29 cellular contexts compared by ENCODE assay signal in the genomic region with DNA sequence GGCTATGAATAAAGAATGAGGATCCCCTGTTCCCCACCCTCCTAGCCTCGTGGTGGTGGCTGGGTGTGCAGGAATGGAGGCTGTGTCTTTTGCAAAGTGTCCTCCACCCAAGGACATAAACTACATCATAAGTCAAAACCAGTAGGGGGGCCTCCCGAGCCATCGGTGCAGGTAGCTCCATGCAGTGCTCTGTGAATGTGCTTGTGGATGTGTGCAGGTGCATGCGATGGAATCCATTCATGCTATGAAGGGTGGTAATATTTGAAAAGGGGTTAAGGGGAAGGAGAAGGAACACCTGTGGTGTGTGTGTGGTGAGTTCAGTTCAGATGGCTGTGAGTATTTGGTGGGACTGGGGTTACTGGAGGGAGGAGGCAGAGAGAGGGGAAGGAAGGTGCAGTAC.
A peak's percentile ranks its signal among the peaks of the same experiment; 100 is the strongest.
DNase-seq lines count a peak whose midpoint lies in the region; ATAC-seq and TF ChIP-seq lines count a peak whose summit lies in the region.
"Had no signal": no experiment of that assay in that cellular context is flagged by ENCODE, and none has a peak within 500 bp of the region (broad histone marks: within the 10 kb centered on the region; RNA-seq: fewer than 3 reads in every experiment).

No MANE protein-coding gene starts in this region.

- H3K9me3 ChIP-seq in neural progenitor cell (ENCODE audit: low read depth) = no peaks in the 10 kb centered on the region
- H3K9me3 ChIP-seq: adrenal gland, prostate gland, SJCRH30 had no signal

- intact Hi-C loops in activated naive CD4-positive, alpha-beta T cell treated with anti-CD3 and anti-CD28 coated beads for 36 hours (cut with micrococcal nuclease) = no loop called here
- intact Hi-C loops in Calu3 (cut with micrococcal nuclease; ENCODE audit: unreplicated experiment) = no loop called here

- no peaks in the 10 kb centered on the region for H3K79me2 ChIP-seq in neural progenitor cell (ENCODE audit: low read depth)

- H4K20me1 ChIP-seq in neural progenitor cell (ENCODE audit: low read depth) = no peaks in the 10 kb centered on the region

- peaks cover 15% of the 10 kb centered on the region for H3K9me3 Mint-ChIP-seq in activated naive CD4-positive, alpha-beta T cell treated with anti-CD3 and anti-CD28 coated beads for 36 hours
- H3K9me3 Mint-ChIP-seq in activated T-helper 17 cell treated with anti-CD3 and anti-CD28 coated beads, Interleukin-2, amount 50 U/mL, for 72 hours = peaks cover 10% of the 10 kb centered on the region
- H3K9me3 Mint-ChIP-seq in neural progenitor cell = peaks cover 35% of the 10 kb centered on the region
- no peaks in the 10 kb centered on the region for H3K9me3 Mint-ChIP-seq in Calu3 (ENCODE audit: low read depth, unreplicated experiment)

- H3K27ac Mint-ChIP-seq in activated naive CD4-positive, alpha-beta T cell treated with anti-CD3 and anti-CD28 coated beads for 36 hours = no peak overlapping the region
- H3K27ac Mint-ChIP-seq in activated T-helper 17 cell treated with anti-CD3 and anti-CD28 coated beads, Interleukin-2, amount 50 U/mL, for 72 hours = peak overlapping the region; percentile 9
- peak overlapping the region; percentile 40 for H3K27ac Mint-ChIP-seq in neural progenitor cell
- H3K27ac Mint-ChIP-seq in Calu3 (ENCODE audit: unreplicated experiment) = no peak overlapping the region
- H3K27ac Mint-ChIP-seq: dendritic cell treated with granulocyte-macrophage colony-stimulating factor and Interleukin-4, amounts not matched to agents 40 ng/mL and 50 ng/mL, for 4 days had no signal

- no peaks in the 10 kb centered on the region for H3K4me1 ChIP-seq in neural progenitor cell
- H3K4me1 ChIP-seq: adrenal gland, esophagus muscularis mucosa, foreskin keratinocyte, heart left ventricle, prostate gland, sigmoid colon, SJCRH30, transverse colon had no signal

- TF ChIP-seq CTCF in neural progenitor cell (IDR thresholded peaks at IDR 0.05) (no peak), Calu3 (IDR thresholded peaks at IDR 0.05; ENCODE audit: unreplicated experiment) (no peak)

- no peak overlapping the region for H3K27ac ChIP-seq in neural progenitor cell
- H3K27ac ChIP-seq: adrenal gland, esophagus muscularis mucosa, foreskin keratinocyte, heart left ventricle, prostate gland, sigmoid colon, SJCRH30, transverse colon, VCaP had no signal

- no peaks in the 10 kb centered on the region for H3K27me3 Mint-ChIP-seq in activated naive CD4-positive, alpha-beta T cell treated with anti-CD3 and anti-CD28 coated beads for 36 hours (ENCODE audit: low read depth)
- no peaks in the 10 kb centered on the region for H3K27me3 Mint-ChIP-seq in activated T-helper 17 cell treated with anti-CD3 and anti-CD28 coated beads, Interleukin-2, amount 50 U/mL, for 72 hours
- H3K27me3 Mint-ChIP-seq in neural progenitor cell (ENCODE audit: insufficient read depth, low read depth) = peaks cover 8% of the 10 kb centered on the region
- no peaks in the 10 kb centered on the region for H3K27me3 Mint-ChIP-seq in Calu3 (ENCODE audit: unreplicated experiment)

- no peak overlapping the region for H3K4me2 ChIP-seq in neural progenitor cell

- no TSS peak for BruUV-seq in Calu3 (replicated peaks; lab: Mats Ljungman, UMichigan)

- H3K4me3 Mint-ChIP-seq in activated naive CD4-positive, alpha-beta T cell treated with anti-CD3 and anti-CD28 coated beads for 36 hours = no peak overlapping the region
- no peak overlapping the region for H3K4me3 Mint-ChIP-seq in activated T-helper 17 cell treated with anti-CD3 and anti-CD28 coated beads, Interleukin-2, amount 50 U/mL, for 72 hours
- no peak overlapping the region for H3K4me3 Mint-ChIP-seq in neural progenitor cell
- H3K4me3 Mint-ChIP-seq in Calu3 (ENCODE audit: low read depth, unreplicated experiment) = no peak overlapping the region
- H3K4me3 Mint-ChIP-seq: dendritic cell treated with granulocyte-macrophage colony-stimulating factor and Interleukin-4, amounts not matched to agents 40 ng/mL and 50 ng/mL, for 4 days had no signal

- H3K36me3 ChIP-seq in neural progenitor cell = no peaks in the 10 kb centered on the region
- H3K36me3 ChIP-seq: adrenal gland, esophagus muscularis mucosa, heart left ventricle, prostate gland, sigmoid colon, SJCRH30, transverse colon had no signal

- H3K4me1 Mint-ChIP-seq in activated naive CD4-positive, alpha-beta T cell treated with anti-CD3 and anti-CD28 coated beads for 36 hours (ENCODE audit: low read depth) = peaks cover 28% of the 10 kb centered on the region
- peaks cover 18% of the 10 kb centered on the region for H3K4me1 Mint-ChIP-seq in activated T-helper 17 cell treated with anti-CD3 and anti-CD28 coated beads, Interleukin-2, amount 50 U/mL, for 72 hours
- no peaks in the 10 kb centered on the region for H3K4me1 Mint-ChIP-seq in neural progenitor cell
- H3K4me1 Mint-ChIP-seq in Calu3 (ENCODE audit: low read depth, unreplicated experiment) = no peaks in the 10 kb centered on the region

- H2AFZ ChIP-seq in neural progenitor cell (replicated peaks) = no peak overlapping the region

- no peak overlapping the region for H3K9ac ChIP-seq in neural progenitor cell

- H3K27me3 ChIP-seq in neural progenitor cell = no peaks in the 10 kb centered on the region
- H3K27me3 ChIP-seq: adrenal gland, esophagus muscularis mucosa, foreskin keratinocyte, heart left ventricle, sigmoid colon, SJCRH30, transverse colon had no signal

- H3F3A ChIP-seq in neural progenitor cell (ENCODE audit: low read depth) = no peaks in the 10 kb centered on the region

- H3K4me3 ChIP-seq in Jurkat, Clone E6-1 (ENCODE audit: low read length) = no peak overlapping the region
- no peak overlapping the region for H3K4me3 ChIP-seq in neural progenitor cell
- H3K4me3 ChIP-seq: adrenal gland, esophagus muscularis mucosa, heart left ventricle, prostate gland, sigmoid colon, SJCRH30, transverse colon had no signal

- CTCF ChIA-PET in activated naive CD4-positive, alpha-beta T cell treated with anti-CD3 and anti-CD28 coated beads for 36 hours (lab: Charles Lee) = no interaction called here
- CTCF ChIA-PET in Calu3 (lab: Charles Lee) = no interaction called here

- peaks cover 5% of the 10 kb centered on the region for H3K36me3 Mint-ChIP-seq in activated naive CD4-positive, alpha-beta T cell treated with anti-CD3 and anti-CD28 coated beads for 36 hours (ENCODE audit: low read depth)
- no peaks in the 10 kb centered on the region for H3K36me3 Mint-ChIP-seq in activated T-helper 17 cell treated with anti-CD3 and anti-CD28 coated beads, Interleukin-2, amount 50 U/mL, for 72 hours (ENCODE audit: low read depth)
- H3K36me3 Mint-ChIP-seq in neural progenitor cell = peaks cover 1% of the 10 kb centered on the region
- H3K36me3 Mint-ChIP-seq in Calu3 (ENCODE audit: insufficient read depth, unreplicated experiment) = no peaks in the 10 kb centered on the region

- peak; percentile 44 for DNase-seq in activated naive CD4-positive, alpha-beta T cell treated with anti-CD3 and anti-CD28 coated beads for 36 hours
- no peak for DNase-seq in activated naive CD4-positive, alpha-beta T cell treated with Interleukin-2 at 50 U/mL for 16 hours
- DNase-seq in Jurkat, Clone E6-1 (ENCODE audit: low read depth, low spot score) = peak; percentile 63
- DNase-seq in neural progenitor cell (ENCODE audit: low spot score) = no peak
- no peak for DNase-seq in DMS79 treated with DMSO at 0.1 percent for 48 hours (lab: John Stamatoyannopoulos, UW)
- DNase-seq in Calu3 = no peak
- DNase-seq: activated gamma-delta T cell; adrenal gland; foreskin keratinocyte; heart left ventricle; IMR-90; left ventricle myocardium superior; NCI-H1048; NCI-H446 treated with DMSO at 0.1 percent for 48 hours; NCI-H82; nucleus accumbens; RPMI8226; sigmoid colon; SJCRH30; stimulated activated CD4-positive, alpha-beta T cell treated with anti-CD3 and anti-CD28 coated beads, Interleukin-4, amount 100 ng/mL, for 1 hour; SW 1271; T1000; transverse colon had no signal

- ATAC-seq in activated T-helper 17 cell treated with anti-CD3 and anti-CD28 coated beads, Interleukin-2, amount 50 U/mL, for 72 hours (replicated peaks) = no peak
- ATAC-seq in esophagus mucosa = no peak
- ATAC-seq: foreskin keratinocyte, heart left ventricle, left ventricle myocardium superior had no signal

Comparison
In these comparisons a context has a peak if more than half of its experiments do, and no peak if none do; other contexts are left out.
1. DNase-seq: peak in activated naive CD4-positive, alpha-beta T cell treated with anti-CD3 and anti-CD28 coated beads for 36 hours (single experiment) and Jurkat, Clone E6-1 (single experiment); none in activated naive CD4-positive, alpha-beta T cell treated with Interleukin-2 at 50 U/mL for 16 hours (single experiment), neural progenitor cell (single experiment), DMS79 treated with DMSO at 0.1 percent for 48 hours (single experiment) and Calu3 (single experiment).
2. H3K27ac Mint-ChIP-seq: peak in activated T-helper 17 cell treated with anti-CD3 and anti-CD28 coated beads, Interleukin-2, amount 50 U/mL, for 72 hours (single experiment) and neural progenitor cell (single experiment); none in activated naive CD4-positive, alpha-beta T cell treated with anti-CD3 and anti-CD28 coated beads for 36 hours (single experiment) and Calu3 (single experiment).